Comparison of ENCODE assay signal across 10 cellular contexts in the genomic region with DNA sequence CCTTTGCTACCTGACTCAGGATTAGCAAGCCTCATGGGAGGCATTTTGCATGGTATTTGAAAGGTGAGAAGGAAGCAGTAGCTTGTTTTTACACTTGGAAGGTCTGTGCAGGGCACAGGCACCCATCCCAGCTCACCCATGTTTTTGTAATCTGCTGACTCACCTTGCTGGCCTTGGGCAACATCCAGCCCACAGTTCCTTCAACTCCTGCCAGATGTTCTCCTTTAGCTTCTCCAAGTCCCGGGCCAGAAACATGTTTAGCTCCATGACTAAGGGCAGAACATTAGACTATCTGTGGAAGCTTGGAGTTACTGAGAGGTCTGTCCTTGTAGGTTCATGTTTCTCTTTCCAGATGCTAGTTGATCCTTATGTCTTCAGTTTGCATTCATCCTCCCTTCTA. TPM values are rescaled to one million over a fixed set of nuclear protein-coding genes. Genes with fewer than 3 reads are reported as not detected.
DNase-seq lines count a peak whose midpoint lies in the region; ATAC-seq, FAIRE-seq and TF ChIP-seq lines count a peak whose summit lies in the region.
"Had no signal": no experiment of that assay in that cellular context is flagged by ENCODE, and none has a peak within 500 bp of the region (broad histone marks: within the 10 kb centered on the region; RNA-seq: fewer than 3 reads in every experiment).

No MANE protein-coding gene starts in this region.

- WGBS in H1 (ENCODE audit: extremely low coverage in 1 of 2, insufficient coverage in 1 of 2, insufficient read length in 1 of 2, insufficient replicate concordance in 2 of 2, low coverage in 1 of 2, low lambda C conversion rate in 2 of 2, missing lambda C conversion rate in 1 of 2), 2 experiments = 50% methylated on average over 1 of the region's 1 CpG; no CpG with 5 or more reads in 1 of the 2 experiments

- H3K4me3 ChIP-seq in Loucy (ENCODE audit: low read length, poor library complexity, severe bottlenecking) = no peak overlapping the region
- H3K4me3 ChIP-seq in H1 (ENCODE audit: extremely low read depth in 1 of 4, insufficient read depth in 2 of 4, low read depth in 3 of 4, low read length in 4 of 4) = no peak overlapping the region

- H3K27ac ChIP-seq in H1 (ENCODE audit: low read depth, low read length) = no peak overlapping the region

- H3K4ac ChIP-seq in H1 (replicated peaks; ENCODE audit: insufficient read length, low read depth, low read length) = no peak overlapping the region

- no peaks in the 10 kb centered on the region; the same call in 1 of the 2 replicates for H3K79me1 ChIP-seq in H1 (ENCODE audit: low read depth, low read length)

- H3K9me2 ChIP-seq in Loucy (replicated peaks; ENCODE audit: low read depth, low read length) = no peaks in the 10 kb centered on the region

- H2BK15ac ChIP-seq in H1 (ENCODE audit: low read length) = no peak overlapping the region

- H2BK12ac ChIP-seq in H1 (ENCODE audit: low read depth, low read length) = no peak overlapping the region

- H3K23ac ChIP-seq in H1 (ENCODE audit: insufficient read length) = no peak overlapping the region

- no peak for TF ChIP-seq POLR2A in H1 (IDR thresholded peaks at IDR 0.05; ENCODE audit: control extremely low read depth in 1 of 2, low read depth in 2 of 2, low read length in 2 of 2)

- no peaks in the 10 kb centered on the region for H3F3A ChIP-seq in Loucy (ENCODE audit: low read depth)

- H2BK120ac ChIP-seq in H1 (replicated peaks; ENCODE audit: low read depth, low read length) = no peak overlapping the region

- H2AK5ac ChIP-seq in H1 (ENCODE audit: low read depth, low read length) = no peak overlapping the region

- H2AFZ ChIP-seq in Loucy (ENCODE audit: low read length) (peak overlapping the region; percentile 43; the same call in 1 of the 2 replicates), H1 (ENCODE audit: low read length) (peak overlapping the region; percentile 47; the same call in 1 of the 2 replicates)

- no peak overlapping the region for H3K14ac ChIP-seq in H1 (ENCODE audit: insufficient read length)

- no peak overlapping the region for H2BK5ac ChIP-seq in H1 (ENCODE audit: low read depth, low read length)

- POLR2A ChIA-PET in H1 (lab: Charles Lee; ENCODE audit: partially characterized antibody) = interaction anchor here (1.0 kb wide), 1 partner anchor 12 kb away, joined by 4 read pairs; a partner anchor contains a TSS

- H3K79me2 ChIP-seq in Loucy (ENCODE audit: insufficient read depth, low read length) (no peaks in the 10 kb centered on the region), H1 (ENCODE audit: control insufficient read depth in 1 of 2, insufficient read depth in 2 of 2, low read length in 2 of 2) (no peaks in the 10 kb centered on the region)

- H4K5ac ChIP-seq in H1 (ENCODE audit: insufficient read length, low read depth, low read length) = no peak overlapping the region

- no peaks in the 10 kb centered on the region for H3K4me1 ChIP-seq in Loucy (ENCODE audit: insufficient read depth, low read length, poor library complexity, severe bottlenecking)
- peaks cover 0 to 4% (median 3%) of the 10 kb centered on the region in 4 experiments; a peak in 3 of 7 replicates for H3K4me1 ChIP-seq in H1 (replicated peaks in 1 of 4; ENCODE audit: control insufficient read depth in 3 of 4, insufficient read depth in 4 of 4, low read length in 3 of 4)

- no peaks in the 10 kb centered on the region for H3K23me2 ChIP-seq in H1 (ENCODE audit: low read depth, low read length)

- H2BK20ac ChIP-seq in H1 (ENCODE audit: low read length) = peak overlapping the region; percentile 90; the same call in 1 of the 2 replicates

- H3K4me2 ChIP-seq in Loucy (ENCODE audit: low read depth, low read length, poor library complexity, severe bottlenecking) (no peak overlapping the region), H1 (ENCODE audit: insufficient read depth in 1 of 2, low read depth in 2 of 2, low read length in 2 of 2) (no peak overlapping the region)

- no peaks in the 10 kb centered on the region for H3K27me3 ChIP-seq in Loucy (ENCODE audit: insufficient read depth, low read length, poor library complexity, severe bottlenecking)
- H3K27me3 ChIP-seq in H1 (replicated peaks in 1 of 4; ENCODE audit: control insufficient read depth in 3 of 4, extremely low read depth in 1 of 4, insufficient read depth in 3 of 4, low read length in 3 of 4) = no peaks in the 10 kb centered on the region

- H4K20me1 ChIP-seq in Loucy (ENCODE audit: insufficient read depth, low read length, poor library complexity, severe bottlenecking) = no peaks in the 10 kb centered on the region
- no peaks in the 10 kb centered on the region for H4K20me1 ChIP-seq in H1 (replicated peaks in 1 of 2; ENCODE audit: control insufficient read depth in 1 of 2, insufficient read depth in 2 of 2, low read length in 2 of 2)

- peak; percentile 73 for DNase-seq in EL
- DNase-seq in H1 (ENCODE audit: low read depth in 1 of 2, low spot score in 2 of 2) = no peak
- no peak for DNase-seq in omental fat pad (ENCODE audit: low spot score)
- no peak for DNase-seq in posterior cingulate gyrus
- no peak for DNase-seq in stimulated activated naive CD4-positive, alpha-beta T cell treated with Interleukin-2 at 50 U/mL for 16 hours (lab: John Stamatoyannopoulos, UW)
- DNase-seq: NCI-H446 treated with DMSO at 0.1 percent for 48 hours; stimulated activated naive B cell treated with anti-CD40 and anti-IgM and Interleukin-4, amounts not matched to agents 10 μg/mL and 1 μg/mL and 100 μg/mL, for 72 hours had no signal

- no peak overlapping the region for H3K56ac ChIP-seq in H1 (replicated peaks; ENCODE audit: insufficient read length, low read depth, low read length)

- no peak for TF ChIP-seq RAD21 in H1 (IDR thresholded peaks at IDR 0.05 in 1 of 2, conservative IDR thresholded peaks at IDR 0.05 in 1 of 2; ENCODE audit: low read depth in 2 of 2, low read length in 2 of 2)

- intact Hi-C loops in posterior cingulate gyrus (cut with DNase I) = no loop called here

- H3K36me3 ChIP-seq in Loucy (ENCODE audit: insufficient read depth, low read length) (no peaks in the 10 kb centered on the region), H1 (ENCODE audit: control insufficient read depth in 2 of 4, insufficient read depth in 4 of 4, low read length in 3 of 4) (no peaks in the 10 kb centered on the region)

- H3K18ac ChIP-seq in H1 (ENCODE audit: extremely low read depth, low read length) = peak overlapping the region; percentile 6; the same call in 1 of the 2 replicates

- peak overlapping the region; percentile 1 for H4K91ac ChIP-seq in H1 (replicated peaks; ENCODE audit: insufficient read length, low read length)

- no peak overlapping the region for H4K8ac ChIP-seq in H1 (ENCODE audit: extremely low read depth, insufficient read depth, low read length)

- peak; percentile 41 for ATAC-seq in omental fat pad (ENCODE audit: low FRiP score)
- ATAC-seq in HG03354 (IDR thresholded peaks at IDR 0.05; ENCODE audit: poor library complexity, severe bottlenecking, unreplicated experiment) = no peak
- no peak for ATAC-seq in HG03457 (IDR thresholded peaks at IDR 0.05; ENCODE audit: unreplicated experiment)
- ATAC-seq: stimulated activated naive B cell treated with anti-CD40 and anti-IgM and Interleukin-4, amounts not matched to agents 10 μg/mL and 1 μg/mL and 100 μg/mL, for 72 hours had no signal

- CTCF ChIA-PET in H1 (lab: Charles Lee; ENCODE audit: partially characterized antibody) = interaction anchor here (0.6 to 2.3 kb wide), 6 partner anchors 10 to 153 kb away, joined by 3 to 13 read pairs (median 4); a partner anchor contains a TSS

- H3K9me3 ChIP-seq in Loucy (ENCODE audit: insufficient read depth, low read depth, low read length) (no peaks in the 10 kb centered on the region), H1 (ENCODE audit: insufficient read depth in 2 of 2, low read depth in 1 of 2, low read length in 1 of 2) (no peaks in the 10 kb centered on the region)

- FAIRE-seq in H1 (lab: Jason Lieb, UNC) = peak; percentile 19

- TF ChIP-seq CTCF in Loucy (conservative IDR thresholded peaks at IDR 0.05; ENCODE audit: low read length) (no peak), H1 (IDR thresholded peaks at IDR 0.05; ENCODE audit: control extremely low read depth in 1 of 3, insufficient read depth in 1 of 3, low read depth in 1 of 3, low read length in 3 of 3) (no peak), omental fat pad (IDR thresholded peaks at IDR 0.05) (no peak)

- H3K9ac ChIP-seq in Loucy (ENCODE audit: low read depth, low read length, poor library complexity, severe bottlenecking) (no peak overlapping the region), H1 (replicated peaks in 1 of 4; ENCODE audit: extremely low read depth in 1 of 4, low read depth in 3 of 4, low read length in 3 of 4) (no peak overlapping the region)

- TF ChIP-seq EP300 in H1 (IDR thresholded peaks at IDR 0.05; ENCODE audit: borderline replicate concordance in 1 of 2, low read depth in 2 of 2, low read length in 2 of 2) = no peak

TF ChIP-seq in H1, 55 proteins besides CTCF, POLR2A, EP300 and RAD21:
- TF ChIP-seq MAFK (IDR thresholded peaks at IDR 0.05; ENCODE audit: low read depth, low read length) (peak; percentile 72; the same call in 1 of the 2 replicates), SAP30 (IDR thresholded peaks at IDR 0.05; ENCODE audit: insufficient read depth, insufficient replicate concordance, low read length) (no peak), BACH1 (IDR thresholded peaks at IDR 0.05; ENCODE audit: low read length) (peak; percentile 66; the same call in 1 of the 2 replicates)

RNA-seq across cellular contexts. Expression of a gene that starts 12.4 kb away (rescaled TPM):
- 121 and 143 TPM in 2 replicates for total RNA-seq in H1 (2021; fragmentation: NEBNext Ultra II Directional; extraction: Animal tissue kit (Norgen Biotek cat#: 25700))
- polyA plus RNA-seq in H1 (2011; rRNA removed) = 15.3 and 24.8 TPM in 2 replicates
- polyA plus RNA-seq in H1 (2011; cell fraction: cytosol; rRNA removed) = 28.3 TPM
- polyA plus RNA-seq in H1 (2011; cell fraction: nucleus; rRNA removed) = 17.1 TPM
- polyA plus RNA-seq in H1 (2012, experiment 1 of 2) = 26.2 to 49.5 TPM (median 32.9 TPM) in 4 replicates
- 2.4 TPM for polyA plus RNA-seq in H1 (2012, experiment 2 of 2)
- 80.4 TPM for polyA plus RNA-seq in H1 (2013, experiment 1 of 2)
- 80.6 TPM for polyA plus RNA-seq in H1 (2013, experiment 2 of 2)
- polyA minus RNA-seq in H1 (2011; rRNA and poly(A)+ RNA removed) = 90.1 and 195 TPM in 2 replicates
- polyA minus RNA-seq in H1 (2011; cell fraction: cytosol; rRNA and poly(A)+ RNA removed) = 62.8 TPM
- 98.2 TPM for polyA minus RNA-seq in H1 (2011; cell fraction: nucleus; rRNA and poly(A)+ RNA removed)
- total RNA-seq in omental fat pad = 10 to 100 TPM; 21.5 to 30.5 (median 24.5) TPM

RNA-seq across cellular contexts. Expression of a gene that starts 31.0 kb away (rescaled TPM):
- total RNA-seq in H1 (2021; fragmentation: NEBNext Ultra II Directional; extraction: Animal tissue kit (Norgen Biotek cat#: 25700)) = 57.6 and 57.9 TPM in 2 replicates
- polyA plus RNA-seq in H1 (2011; rRNA removed) = 12.5 and 34.5 TPM in 2 replicates
- polyA plus RNA-seq in H1 (2011; cell fraction: cytosol; rRNA removed) = 25.0 TPM
- polyA plus RNA-seq in H1 (2011; cell fraction: nucleus; rRNA removed) = 20.8 TPM
- 19.9 to 27.3 TPM (median 23.5 TPM) in 4 replicates for polyA plus RNA-seq in H1 (2012, experiment 1 of 2)
- 1.4 TPM for polyA plus RNA-seq in H1 (2012, experiment 2 of 2)
- 29.3 TPM for polyA plus RNA-seq in H1 (2013, experiment 1 of 2)
- 27.9 TPM for polyA plus RNA-seq in H1 (2013, experiment 2 of 2)
- polyA minus RNA-seq in H1 (2011; rRNA and poly(A)+ RNA removed) = 50.4 and 64.9 TPM in 2 replicates
- polyA minus RNA-seq in H1 (2011; cell fraction: cytosol; rRNA and poly(A)+ RNA removed) = 25.0 TPM
- polyA minus RNA-seq in H1 (2011; cell fraction: nucleus; rRNA and poly(A)+ RNA removed) = 62.9 TPM
- total RNA-seq in omental fat pad = 10 to 100 TPM; 23.3 to 31.7 (median 27.2) TPM
